ENCODE assay signal across 9 cellular contexts in the genomic region with DNA sequence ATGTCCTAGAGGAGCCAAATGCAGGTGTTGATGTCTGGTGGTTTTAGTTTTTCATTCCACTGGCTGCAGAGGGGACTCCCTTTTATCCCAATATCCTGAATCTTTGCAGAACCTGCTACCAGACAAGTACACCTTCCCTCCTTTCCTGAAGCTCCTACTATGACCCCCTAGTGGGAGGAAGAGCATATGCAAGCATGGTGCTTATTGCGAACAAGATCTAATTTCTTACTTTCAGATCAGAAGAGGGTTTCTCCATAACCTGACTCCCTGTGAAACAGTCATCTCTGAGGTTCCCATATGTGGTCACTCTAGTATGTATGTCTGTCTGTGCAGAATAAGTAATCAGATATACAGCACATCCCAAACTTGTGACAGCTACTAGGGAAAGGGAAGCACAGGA.
DNase-seq lines count a peak whose midpoint lies in the region; ATAC-seq and TF ChIP-seq lines count a peak whose summit lies in the region.
"Had no signal": no experiment of that assay in that cellular context is flagged by ENCODE, and none has a peak within 500 bp of the region (broad histone marks: within the 10 kb centered on the region; RNA-seq: fewer than 3 reads in every experiment).

No MANE protein-coding gene starts in this region.

- H3K4me2 ChIP-seq in SK-N-SH: no peak overlapping the region

- no peak for TF ChIP-seq RAD21 in SK-N-SH (IDR thresholded peaks at IDR 0.05; ENCODE audit: low read length)

- H3K4me3 Mint-ChIP-seq in chondrocyte (ENCODE audit: unreplicated experiment): no peak overlapping the region

- H3K27ac Mint-ChIP-seq in chondrocyte (ENCODE audit: unreplicated experiment): no peak overlapping the region

- H3K9me2 ChIP-seq in SK-N-SH: no peaks in the 10 kb centered on the region; the same call in 1 of the 2 replicates

- H3K9me3 Mint-ChIP-seq in chondrocyte (ENCODE audit: low read depth): no peaks in the 10 kb centered on the region

- no peak overlapping the region for H2AFZ ChIP-seq in SK-N-SH (ENCODE audit: low read depth)

- no peak for ATAC-seq in HG03439 (IDR thresholded peaks at IDR 0.05; ENCODE audit: unreplicated experiment)

- DNase-seq in GM06990 (ENCODE audit: extremely low read depth, insufficient read length) (no peak), HEK293T (ENCODE audit: extremely low spot score) (peak; percentile 43), SK-N-SH (no peak), iPS-NIHi7 (ENCODE audit: extremely low spot score) (peak; percentile 20), chondrocyte (ENCODE audit: low spot score) (no peak), NCI-H1092 treated with DMSO at 0.1 percent for 48 hours (lab: John Stamatoyannopoulos, UW) (no peak)
- DNase-seq: stimulated activated CD8-positive, alpha-beta memory T cell treated with anti-CD3 and anti-CD28 coated beads, Interleukin-4, amount 100 ng/mL, for 48 hours had no signal

- no peak for TF ChIP-seq EP300 in SK-N-SH (IDR thresholded peaks at IDR 0.05; ENCODE audit: borderline replicate concordance in 1 of 2, low read depth in 1 of 2, low read length in 1 of 2)

- CTCF ChIA-PET in HEK293T (lab: Yijun Ruan, JAX): interaction anchor here (1.0 kb wide), 1 partner anchor 8 kb away, joined by 3 read pairs; no protein-coding TSS in a partner anchor
- CTCF ChIA-PET in SK-N-SH (lab: Yijun Ruan, JAX): no interaction called here

- H3K27ac ChIP-seq in SK-N-SH (ENCODE audit: low read depth in 2 of 2, low read length in 1 of 2): no peak overlapping the region
- H3K27ac ChIP-seq: esophagus muscularis mucosa had no signal

- H3K9ac ChIP-seq in SK-N-SH: no peak overlapping the region

- H3F3A ChIP-seq in SK-N-SH (replicated peaks; ENCODE audit: insufficient read depth): no peaks in the 10 kb centered on the region

- H3K36me3 Mint-ChIP-seq in chondrocyte (ENCODE audit: low read depth): peaks cover 2% of the 10 kb centered on the region

- H4K20me1 ChIP-seq in SK-N-SH (ENCODE audit: insufficient read depth): no peaks in the 10 kb centered on the region

- H3K27me3 ChIP-seq in GM06990 (replicated peaks; ENCODE audit: control insufficient read depth, insufficient read depth, low read length): no peaks in the 10 kb centered on the region; the same call in 1 of the 2 replicates
- H3K27me3 ChIP-seq in SK-N-SH (ENCODE audit: insufficient read depth): no peaks in the 10 kb centered on the region
- H3K27me3 ChIP-seq: esophagus muscularis mucosa had no signal

- TF ChIP-seq CTCF in GM06990 (IDR thresholded peaks at IDR 0.05; ENCODE audit: insufficient read depth, low read length, poor library complexity, severe bottlenecking) (peak; percentile 35), SK-N-SH (IDR thresholded peaks at IDR 0.05) (peak; percentile 37), chondrocyte (IDR thresholded peaks at IDR 0.05) (no peak)

- no peaks in the 10 kb centered on the region for H3K4me1 ChIP-seq in SK-N-SH (ENCODE audit: control insufficient read depth in 1 of 2, insufficient read depth in 2 of 2, low read depth in 1 of 2, low read length in 1 of 2)
- H3K4me1 ChIP-seq: esophagus muscularis mucosa had no signal

- POLR2A ChIA-PET in HEK293T (lab: Yijun Ruan, JAX): no interaction called here
- POLR2A ChIA-PET in SK-N-SH (lab: Yijun Ruan, JAX): no interaction called here

- H3K9me3 ChIP-seq in SK-N-SH: no peaks in the 10 kb centered on the region
- H3K9me3 ChIP-seq: esophagus muscularis mucosa had no signal

- H3K4me1 Mint-ChIP-seq in chondrocyte (ENCODE audit: low read depth): no peaks in the 10 kb centered on the region

- H3K4me3 ChIP-seq in GM06990 (replicated peaks; ENCODE audit: low read depth, low read length) (no peak overlapping the region), SK-N-SH (ENCODE audit: low read depth in 2 of 2, low read length in 1 of 2) (no peak overlapping the region)
- H3K4me3 ChIP-seq: esophagus muscularis mucosa had no signal

- 83% methylated on average over 1 of the region's 1 CpG for WGBS in SK-N-SH (ENCODE audit: low lambda C conversion rate)

- H3K36me3 ChIP-seq in GM06990 (ENCODE audit: control insufficient read depth, insufficient read depth, low read length) (no peaks in the 10 kb centered on the region), SK-N-SH (replicated peaks in 1 of 2; ENCODE audit: control insufficient read depth in 1 of 2, insufficient read depth in 2 of 2, low read length in 1 of 2) (no peaks in the 10 kb centered on the region)

- H3K79me2 ChIP-seq in SK-N-SH (ENCODE audit: insufficient read depth): no peaks in the 10 kb centered on the region

- peaks cover 9% of the 10 kb centered on the region for H3K27me3 Mint-ChIP-seq in chondrocyte (ENCODE audit: low read depth)

TF ChIP-seq in HEK293T, 16 proteins besides CTCF, POLR2A, EP300 and RAD21:
- TF ChIP-seq LEF1 (IDR thresholded peaks at IDR 0.05; ENCODE audit: borderline replicate concordance) (no peak), L3MBTL2 (conservative IDR thresholded peaks at IDR 0.05) (no peak), ZNF384 (IDR thresholded peaks at IDR 0.05) (no peak)
TF ChIP-seq in HEK293T: peak in this region for 0.

TF ChIP-seq in SK-N-SH, 30 proteins besides CTCF, POLR2A, EP300 and RAD21:
- TF ChIP-seq, protein P1, sequence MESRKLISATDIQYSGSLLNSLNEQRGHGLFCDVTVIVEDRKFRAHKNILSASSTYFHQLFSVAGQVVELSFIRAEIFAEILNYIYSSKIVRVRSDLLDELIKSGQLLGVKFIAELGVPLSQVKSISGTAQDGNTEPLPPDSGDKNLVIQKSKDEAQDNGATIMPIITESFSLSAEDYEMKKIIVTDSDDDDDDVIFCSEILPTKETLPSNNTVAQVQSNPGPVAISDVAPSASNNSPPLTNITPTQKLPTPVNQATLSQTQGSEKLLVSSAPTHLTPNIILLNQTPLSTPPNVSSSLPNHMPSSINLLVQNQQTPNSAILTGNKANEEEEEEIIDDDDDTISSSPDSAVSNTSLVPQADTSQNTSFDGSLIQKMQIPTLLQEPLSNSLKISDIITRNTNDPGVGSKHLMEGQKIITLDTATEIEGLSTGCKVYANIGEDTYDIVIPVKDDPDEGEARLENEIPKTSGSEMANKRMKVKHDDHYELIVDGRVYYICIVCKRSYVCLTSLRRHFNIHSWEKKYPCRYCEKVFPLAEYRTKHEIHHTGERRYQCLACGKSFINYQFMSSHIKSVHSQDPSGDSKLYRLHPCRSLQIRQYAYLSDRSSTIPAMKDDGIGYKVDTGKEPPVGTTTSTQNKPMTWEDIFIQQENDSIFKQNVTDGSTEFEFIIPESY (IDR thresholded peaks at IDR 0.05; ENCODE audit: borderline replicate concordance, low read depth): no peak
- TF ChIP-seq YY1 (IDR thresholded peaks at IDR 0.05; ENCODE audit: low read depth) (no peak), FOXM1 (IDR thresholded peaks at IDR 0.05; ENCODE audit: low read depth) (no peak)

Comparison
In these comparisons a context has a peak if more than half of its experiments do, and no peak if none do; other contexts are left out.
1. DNase-seq: peak in HEK293T (single experiment) and iPS-NIHi7 (single experiment); none in GM06990 (single experiment), SK-N-SH (single experiment), chondrocyte (single experiment) and NCI-H1092 treated with DMSO at 0.1 percent for 48 hours (single experiment).